In genomic region chr2:224208034-224208433, GRCh38 we compare ENCODE assay signal across 24 cellular contexts.
"Had no signal": no experiment of that assay in that cellular context is flagged by ENCODE, and none has a peak within 500 bp of the region (broad histone marks: within the 10 kb centered on the region; RNA-seq: fewer than 3 reads in every experiment).

No MANE protein-coding gene starts in this region.

- H3K27ac ChIP-seq: epithelial cell of prostate, lower lobe of right lung, neutrophil, pancreas, right lobe of liver, testis, tibial artery, upper lobe of left lung had no signal

- H3K4me2 ChIP-seq: smooth muscle cell had no signal

- DNase-seq: caudate nucleus; cerebellar nuclear complex; cortex of kidney; foreskin melanocyte; kidney; left colon; left ventricle myocardium superior; lower lobe of right lung; natural killer cell; pancreas; right lobe of liver; stimulated activated CD4-positive, alpha-beta T cell treated with anti-CD3 and anti-CD28 coated beads, Interleukin-12 subunit alpha, Interleukin-12 subunit beta, amount 100 ng/mL, for 4 hours; stimulated activated CD4-positive, alpha-beta T cell treated with anti-CD3 and anti-CD28 coated beads, Interleukin-1b, Interleukin-23, amount 100 ng/mL, for 48 hours; stimulated activated CD4-positive, alpha-beta T cell treated with anti-CD3 and anti-CD28 coated beads, Interleukin-4, amount 100 ng/mL, for 24 hours; stimulated activated naive CD8-positive, alpha-beta T cell treated with anti-CD3 and anti-CD28 coated beads, Interleukin-15, Interleukin-2, amounts not matched to agents 100 U/mL and 50 U/mL, for 24 hours; substantia nigra; testis; tibial artery; upper lobe of left lung had no signal

- H3K27me3 ChIP-seq: neutrophil, pancreas, right lobe of liver, testis, tibial artery, upper lobe of left lung had no signal

- H3K9me3 ChIP-seq: lower lobe of right lung, neutrophil, pancreas, right lobe of liver, testis, tibial artery, upper lobe of left lung had no signal

- ATAC-seq: esophagus mucosa; left colon; left ventricle myocardium superior; lower lobe of right lung; natural killer cell; pancreas; right lobe of liver; stimulated activated memory B cell treated with anti-CD40 and anti-IgM and Interleukin-4, amounts not matched to agents 10 μg/mL and 1 μg/mL and 100 μg/mL, for 72 hours; stimulated activated naive CD8-positive, alpha-beta T cell treated with anti-CD3 and anti-CD28 coated beads, Interleukin-15, Interleukin-2, amounts not matched to agents 100 U/mL and 50 U/mL, for 24 hours had no signal

- H3K4me1 ChIP-seq: lower lobe of right lung, pancreas, right lobe of liver, testis, tibial artery, upper lobe of left lung had no signal

- H3K4me3 ChIP-seq: lower lobe of right lung, pancreas, right lobe of liver, smooth muscle cell, testis, tibial artery, upper lobe of left lung had no signal

- H3K36me3 ChIP-seq: lower lobe of right lung, neutrophil, pancreas, right lobe of liver, tibial artery, upper lobe of left lung had no signal
